In the genomic region with DNA sequence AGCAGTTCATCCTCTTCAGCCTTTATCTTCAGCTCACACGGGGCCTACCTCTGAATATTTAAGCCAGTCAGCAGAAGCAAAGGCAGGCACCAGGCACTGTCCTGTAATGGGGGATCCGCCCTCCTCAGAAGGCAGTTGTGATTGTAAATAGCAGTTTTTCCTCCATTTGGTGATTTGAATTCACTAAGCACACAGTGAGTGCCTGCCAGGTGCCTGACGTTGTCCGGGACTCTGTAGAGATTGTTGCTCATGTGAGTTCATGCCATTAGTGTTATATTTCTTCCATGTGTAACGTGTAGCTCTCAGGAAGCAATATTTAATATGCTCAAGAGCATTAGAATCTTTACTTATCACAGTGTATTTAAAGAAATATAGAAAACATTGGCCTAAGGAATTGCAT, we compare ENCODE assay signal across 1 cellular context.
TF ChIP-seq lines count a peak whose summit lies in the region.

No MANE protein-coding gene starts in this region.

TF ChIP-seq in HepG2, 621 proteins besides CTCF, POLR2A, EP300 and RAD21:
- TF ChIP-seq, protein P1, sequence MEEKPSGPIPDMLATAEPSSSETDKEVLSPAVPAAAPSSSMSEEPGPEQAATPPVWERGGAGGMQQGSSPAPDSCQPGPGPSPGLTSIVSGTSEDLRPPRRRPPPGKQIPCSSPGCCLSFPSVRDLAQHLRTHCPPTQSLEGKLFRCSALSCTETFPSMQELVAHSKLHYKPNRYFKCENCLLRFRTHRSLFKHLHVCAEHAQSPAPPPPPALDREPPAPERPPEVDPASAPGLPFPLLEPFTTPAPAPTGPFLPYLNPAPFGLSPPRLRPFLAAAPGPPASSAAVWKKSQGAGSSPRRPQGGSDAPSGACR (CRISPR knock-in tag; IDR thresholded peaks at IDR 0.05), result 0 out of 2 replicates have a peak, but pooled peaks have one; percentile 12
- no peak for TF ChIP-seq ZNF282 (IDR thresholded peaks at IDR 0.05; ENCODE audit: partially characterized antibody)
- TF ChIP-seq, protein P2, sequence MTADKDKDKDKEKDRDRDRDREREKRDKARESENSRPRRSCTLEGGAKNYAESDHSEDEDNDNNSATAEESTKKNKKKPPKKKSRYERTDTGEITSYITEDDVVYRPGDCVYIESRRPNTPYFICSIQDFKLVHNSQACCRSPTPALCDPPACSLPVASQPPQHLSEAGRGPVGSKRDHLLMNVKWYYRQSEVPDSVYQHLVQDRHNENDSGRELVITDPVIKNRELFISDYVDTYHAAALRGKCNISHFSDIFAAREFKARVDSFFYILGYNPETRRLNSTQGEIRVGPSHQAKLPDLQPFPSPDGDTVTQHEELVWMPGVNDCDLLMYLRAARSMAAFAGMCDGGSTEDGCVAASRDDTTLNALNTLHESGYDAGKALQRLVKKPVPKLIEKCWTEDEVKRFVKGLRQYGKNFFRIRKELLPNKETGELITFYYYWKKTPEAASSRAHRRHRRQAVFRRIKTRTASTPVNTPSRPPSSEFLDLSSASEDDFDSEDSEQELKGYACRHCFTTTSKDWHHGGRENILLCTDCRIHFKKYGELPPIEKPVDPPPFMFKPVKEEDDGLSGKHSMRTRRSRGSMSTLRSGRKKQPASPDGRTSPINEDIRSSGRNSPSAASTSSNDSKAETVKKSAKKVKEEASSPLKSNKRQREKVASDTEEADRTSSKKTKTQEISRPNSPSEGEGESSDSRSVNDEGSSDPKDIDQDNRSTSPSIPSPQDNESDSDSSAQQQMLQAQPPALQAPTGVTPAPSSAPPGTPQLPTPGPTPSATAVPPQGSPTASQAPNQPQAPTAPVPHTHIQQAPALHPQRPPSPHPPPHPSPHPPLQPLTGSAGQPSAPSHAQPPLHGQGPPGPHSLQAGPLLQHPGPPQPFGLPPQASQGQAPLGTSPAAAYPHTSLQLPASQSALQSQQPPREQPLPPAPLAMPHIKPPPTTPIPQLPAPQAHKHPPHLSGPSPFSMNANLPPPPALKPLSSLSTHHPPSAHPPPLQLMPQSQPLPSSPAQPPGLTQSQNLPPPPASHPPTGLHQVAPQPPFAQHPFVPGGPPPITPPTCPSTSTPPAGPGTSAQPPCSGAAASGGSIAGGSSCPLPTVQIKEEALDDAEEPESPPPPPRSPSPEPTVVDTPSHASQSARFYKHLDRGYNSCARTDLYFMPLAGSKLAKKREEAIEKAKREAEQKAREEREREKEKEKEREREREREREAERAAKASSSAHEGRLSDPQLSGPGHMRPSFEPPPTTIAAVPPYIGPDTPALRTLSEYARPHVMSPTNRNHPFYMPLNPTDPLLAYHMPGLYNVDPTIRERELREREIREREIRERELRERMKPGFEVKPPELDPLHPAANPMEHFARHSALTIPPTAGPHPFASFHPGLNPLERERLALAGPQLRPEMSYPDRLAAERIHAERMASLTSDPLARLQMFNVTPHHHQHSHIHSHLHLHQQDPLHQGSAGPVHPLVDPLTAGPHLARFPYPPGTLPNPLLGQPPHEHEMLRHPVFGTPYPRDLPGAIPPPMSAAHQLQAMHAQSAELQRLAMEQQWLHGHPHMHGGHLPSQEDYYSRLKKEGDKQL (CRISPR knock-in tag; IDR thresholded peaks at IDR 0.05; ENCODE audit: low read depth), result no peak
- TF ChIP-seq, protein P3, sequence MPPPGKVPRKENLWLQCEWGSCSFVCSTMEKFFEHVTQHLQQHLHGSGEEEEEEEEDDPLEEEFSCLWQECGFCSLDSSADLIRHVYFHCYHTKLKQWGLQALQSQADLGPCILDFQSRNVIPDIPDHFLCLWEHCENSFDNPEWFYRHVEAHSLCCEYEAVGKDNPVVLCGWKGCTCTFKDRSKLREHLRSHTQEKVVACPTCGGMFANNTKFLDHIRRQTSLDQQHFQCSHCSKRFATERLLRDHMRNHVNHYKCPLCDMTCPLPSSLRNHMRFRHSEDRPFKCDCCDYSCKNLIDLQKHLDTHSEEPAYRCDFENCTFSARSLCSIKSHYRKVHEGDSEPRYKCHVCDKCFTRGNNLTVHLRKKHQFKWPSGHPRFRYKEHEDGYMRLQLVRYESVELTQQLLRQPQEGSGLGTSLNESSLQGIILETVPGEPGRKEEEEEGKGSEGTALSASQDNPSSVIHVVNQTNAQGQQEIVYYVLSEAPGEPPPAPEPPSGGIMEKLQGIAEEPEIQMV (CRISPR knock-in tag; IDR thresholded peaks at IDR 0.05; ENCODE audit: low read depth), result 0 out of 2 replicates have a peak, but pooled peaks have one; percentile 13
- no peak for TF ChIP-seq KLF12 (CRISPR knock-in tag; IDR thresholded peaks at IDR 0.05; ENCODE audit: borderline replicate concordance)
- TF ChIP-seq CC2D1A (CRISPR knock-in tag; IDR thresholded peaks at IDR 0.05), result peak; percentile 3; the same call in 1 of the 2 replicates
- TF ChIP-seq HHEX (CRISPR knock-in tag; IDR thresholded peaks at IDR 0.05), result 0 out of 2 replicates have a peak, but pooled peaks have one; percentile 17
- TF ChIP-seq ZNF136 (CRISPR knock-in tag; IDR thresholded peaks at IDR 0.05; ENCODE audit: low read depth), result 0 out of 2 replicates have a peak, but pooled peaks have one; percentile 23
- 0 out of 2 replicates have a peak, but pooled peaks have one; percentile 5 for TF ChIP-seq ZNF572 (CRISPR knock-in tag; IDR thresholded peaks at IDR 0.05)
- TF ChIP-seq ZSCAN22 (CRISPR knock-in tag; IDR thresholded peaks at IDR 0.05), result 0 out of 2 replicates have a peak, but pooled peaks have one; percentile 13
- TF ChIP-seq MAFK (conservative IDR thresholded peaks at IDR 0.05 in 1 of 2, IDR thresholded peaks at IDR 0.05 in 1 of 2; ENCODE audit: low read length in 2 of 2), result peak in 1 of 2 experiments; percentile 46; a peak in 2 of 4 replicates
- no peak for TF ChIP-seq PPARG (CRISPR knock-in tag; conservative IDR thresholded peaks at IDR 0.05)
- TF ChIP-seq HIVEP1 (CRISPR knock-in tag; IDR thresholded peaks at IDR 0.05), result no peak
- TF ChIP-seq REL (CRISPR knock-in tag; conservative IDR thresholded peaks at IDR 0.05), result no peak
